Comparison of ENCODE assay signal across 15 cellular contexts in the genomic region with DNA sequence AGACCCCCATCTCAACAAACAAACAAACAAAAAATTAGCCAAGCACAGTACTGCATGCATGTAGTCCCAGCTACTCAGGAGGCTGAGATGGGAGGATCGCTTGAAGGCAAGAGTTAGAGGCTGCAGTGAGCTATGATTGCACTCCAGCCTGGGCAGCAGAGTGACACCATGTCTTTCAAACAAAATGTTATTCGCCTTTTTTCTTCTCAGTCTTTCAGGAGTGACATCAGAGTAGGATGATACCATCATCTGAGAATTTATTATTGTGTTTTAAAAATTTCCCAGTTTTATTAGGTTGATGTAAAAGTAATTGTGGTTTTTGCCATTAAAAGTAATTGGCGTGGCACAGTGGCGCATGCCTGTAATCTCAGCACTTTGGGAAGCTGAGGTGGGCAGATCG. TPM values are rescaled to one million over a fixed set of nuclear protein-coding genes. Genes with fewer than 3 reads are reported as not detected.
DNase-seq lines count a peak whose midpoint lies in the region; ATAC-seq and TF ChIP-seq lines count a peak whose summit lies in the region.
"Had no signal": no experiment of that assay in that cellular context is flagged by ENCODE, and none has a peak within 500 bp of the region (broad histone marks: within the 10 kb centered on the region; RNA-seq: fewer than 3 reads in every experiment).

No MANE protein-coding gene starts in this region.

- H3K9me3 ChIP-seq in tibial nerve = no peaks in the 10 kb centered on the region
- H3K9me3 ChIP-seq: HAP-1 had no signal

- 94 to 96% methylated on average over 5 of the region's 5 CpGs for WGBS in tibial nerve, 2 donors

- peaks cover 0 to 42% (median 11%) of the 10 kb centered on the region in 4 donors for H3K4me1 ChIP-seq in tibial nerve
- H3K4me1 ChIP-seq: HAP-1 had no signal

- peaks cover 0 to 71% (median 9%) of the 10 kb centered on the region in 3 donors for H3K36me3 ChIP-seq in tibial nerve

- TF ChIP-seq CTCF in C4-2B (conservative IDR thresholded peaks at IDR 0.05) = no peak
- no peak for TF ChIP-seq CTCF in VCaP (conservative IDR thresholded peaks at IDR 0.05)
- TF ChIP-seq CTCF in tibial nerve (IDR thresholded peaks at IDR 0.05) = no peak

- no peak for TF ChIP-seq POLR2A in tibial nerve (IDR thresholded peaks at IDR 0.05)

- TF ChIP-seq EP300 in tibial nerve (IDR thresholded peaks at IDR 0.05) = no peak

- H3K27ac ChIP-seq in C4-2B (peak overlapping the region; percentile 72), VCaP (peak overlapping the region; percentile 80), tibial nerve (peak overlapping the region; percentile 10 to 95 (median 68))

- no peak overlapping the region for H3K4me3 ChIP-seq in tibial nerve
- H3K4me3 ChIP-seq: GM12878, HAP-1 had no signal

- no peaks in the 10 kb centered on the region for H3K27me3 ChIP-seq in tibial nerve

- peak; percentile 15 for DNase-seq in EH (ENCODE audit: low read depth)
- no peak for DNase-seq in tibial nerve (ENCODE audit: low spot score in 2 of 2)
- DNase-seq in AG08395 (ENCODE audit: low spot score) = no peak
- DNase-seq: ACHN; AML-193; CD4-positive, alpha-beta memory T cell; DMS79 treated with DMSO at 0.1 percent for 48 hours; EL; KBM-7 had no signal

- no peak for ATAC-seq in HG03139 (IDR thresholded peaks at IDR 0.05; ENCODE audit: unreplicated experiment)
- ATAC-seq: GM12878, HepG2 had no signal

RNA-seq across cellular contexts. Expression of gene PARK7, which starts 10.8 kb away (rescaled TPM):
- 100 to 1,000 TPM; 161 to 216 (median 191) TPM for total RNA-seq in tibial nerve

RNA-seq across cellular contexts. Expression of gene TNFRSF9, which starts 31.6 kb away (rescaled TPM):
- total RNA-seq in tibial nerve = under 1 TPM in 2 of 4 donors, not detected in 2; 0.21 to 0.60 TPM

RNA-seq across cellular contexts. Expression of gene ERRFI1, which starts 53.8 kb away (rescaled TPM):
- 100 to 1,000 TPM in 2 of 4 donors, 10 to 100 TPM in 2; 63.9 to 152 (median 95.9) TPM for total RNA-seq in tibial nerve
